In genomic region chr11:2382927-2383822, GRCh38 we compare ENCODE assay signal across 1 cellular context.
TF ChIP-seq lines count a peak whose summit lies in the region.

No MANE protein-coding gene starts in this region.

TF ChIP-seq in HCT116, 20 proteins besides CTCF, POLR2A, EP300 and RAD21 (continued from another document):
- TF ChIP-seq ZBTB33 (IDR thresholded peaks at IDR 0.05; ENCODE audit: extremely low read depth, insufficient replicate concordance, low read length) = no peak
TF ChIP-seq in HCT116: peak in this region for 0.
